Comparison of ENCODE assay signal across 15 cellular contexts in genomic region chr10:124138883-124139348, GRCh38. TPM values are rescaled to one million over a fixed set of nuclear protein-coding genes. Genes with fewer than 3 reads are reported as not detected.
"Had no signal": no experiment of that assay in that cellular context is flagged by ENCODE, and none has a peak within 500 bp of the region (broad histone marks: within the 10 kb centered on the region; RNA-seq: fewer than 3 reads in every experiment).

No MANE protein-coding gene starts in this region.

- H3K27me3 ChIP-seq: cardiac muscle cell, neutrophil, upper lobe of left lung had no signal

- H3K9me3 ChIP-seq: neutrophil had no signal

- H3K27ac ChIP-seq: cardiac muscle cell, dorsolateral prefrontal cortex, neutrophil, upper lobe of left lung had no signal

- H3K9me3 Mint-ChIP-seq: activated CD4-positive, alpha-beta T cell treated with anti-CD3 and anti-CD28 coated beads, Interleukin-2, amount 10 ng/mL, durations not matched to agents 7 days and 5 days; activated naive CD4-positive, alpha-beta T cell treated with anti-CD3 and anti-CD28 coated beads, Interleukin-2, amount 10 ng/mL, durations not matched to agents 7 days and 5 days; activated naive CD8-positive, alpha-beta T cell treated with anti-CD3 and anti-CD28 coated beads, Interleukin-2, amount 50 U/mL, for 24 hours; natural killer cell treated with Interleukin-12 subunit alpha and Interleukin-12 subunit beta and Interleukin-15 and Interleukin-18, amount 100 ng/mL, for 72 hours; stimulated activated naive CD8-positive, alpha-beta T cell treated with anti-CD3 and anti-CD28 coated beads, Interleukin-15, Interleukin-2, amounts not matched to agents 100 ng/mL and 50 ng/mL, for 24 hours had no signal

- ATAC-seq: activated naive CD8-positive, alpha-beta T cell treated with anti-CD3 and anti-CD28 coated beads, Interleukin-2, amount 50 U/mL, for 24 hours; natural killer cell treated with Interleukin-12 subunit alpha and Interleukin-12 subunit beta and Interleukin-15 and Interleukin-18, amount 100 ng/mL, for 72 hours had no signal

- DNase-seq: activated CD4-positive, alpha-beta T cell treated with anti-CD3 and anti-CD28 coated beads, Interleukin-2, amount 10 ng/mL, durations not matched to agents 7 days and 5 days; activated CD8-positive, alpha-beta memory T cell treated with anti-CD3 and anti-CD28 coated beads, Interleukin-2, amount 50 U/mL, for 4 hours; activated effector memory CD4-positive, alpha-beta T cell treated with Interleukin-2 at 50 U/mL for 16 hours; activated naive CD4-positive, alpha-beta T cell treated with anti-CD3 and anti-CD28 coated beads, Interleukin-2, amount 10 ng/mL, durations not matched to agents 7 days and 5 days; activated naive CD8-positive, alpha-beta T cell treated with anti-CD3 and anti-CD28 coated beads, Interleukin-2, amount 50 U/mL, for 24 hours; activated T-cell treated with anti-CD3 and anti-CD28 coated beads, Interleukin-2, amount 50 U/mL, for 48 hours; foreskin melanocyte; T-helper 1 cell; T-helper 9 cell had no signal

- H3K4me3 Mint-ChIP-seq: activated CD4-positive, alpha-beta T cell treated with anti-CD3 and anti-CD28 coated beads, Interleukin-2, amount 10 ng/mL, durations not matched to agents 7 days and 5 days; activated naive CD4-positive, alpha-beta T cell treated with anti-CD3 and anti-CD28 coated beads, Interleukin-2, amount 10 ng/mL, durations not matched to agents 7 days and 5 days; activated naive CD8-positive, alpha-beta T cell treated with anti-CD3 and anti-CD28 coated beads, Interleukin-2, amount 50 U/mL, for 24 hours; natural killer cell treated with Interleukin-12 subunit alpha and Interleukin-12 subunit beta and Interleukin-15 and Interleukin-18, amount 100 ng/mL, for 72 hours; stimulated activated naive CD8-positive, alpha-beta T cell treated with anti-CD3 and anti-CD28 coated beads, Interleukin-15, Interleukin-2, amounts not matched to agents 100 ng/mL and 50 ng/mL, for 24 hours had no signal

- H3K27ac Mint-ChIP-seq: activated CD4-positive, alpha-beta T cell treated with anti-CD3 and anti-CD28 coated beads, Interleukin-2, amount 10 ng/mL, durations not matched to agents 7 days and 5 days; activated naive CD4-positive, alpha-beta T cell treated with anti-CD3 and anti-CD28 coated beads, Interleukin-2, amount 10 ng/mL, durations not matched to agents 7 days and 5 days; activated naive CD8-positive, alpha-beta T cell treated with anti-CD3 and anti-CD28 coated beads, Interleukin-2, amount 50 U/mL, for 24 hours; natural killer cell treated with Interleukin-12 subunit alpha and Interleukin-12 subunit beta and Interleukin-15 and Interleukin-18, amount 100 ng/mL, for 72 hours; stimulated activated naive CD8-positive, alpha-beta T cell treated with anti-CD3 and anti-CD28 coated beads, Interleukin-15, Interleukin-2, amounts not matched to agents 100 ng/mL and 50 ng/mL, for 24 hours had no signal

- H3K36me3 Mint-ChIP-seq: activated naive CD4-positive, alpha-beta T cell treated with anti-CD3 and anti-CD28 coated beads, Interleukin-2, amount 10 ng/mL, durations not matched to agents 7 days and 5 days; natural killer cell treated with Interleukin-12 subunit alpha and Interleukin-12 subunit beta and Interleukin-15 and Interleukin-18, amount 100 ng/mL, for 72 hours had no signal

- H3K36me3 ChIP-seq: cardiac muscle cell, neutrophil, upper lobe of left lung had no signal

- H3K4me1 Mint-ChIP-seq: activated CD4-positive, alpha-beta T cell treated with anti-CD3 and anti-CD28 coated beads, Interleukin-2, amount 10 ng/mL, durations not matched to agents 7 days and 5 days; activated naive CD4-positive, alpha-beta T cell treated with anti-CD3 and anti-CD28 coated beads, Interleukin-2, amount 10 ng/mL, durations not matched to agents 7 days and 5 days; activated naive CD8-positive, alpha-beta T cell treated with anti-CD3 and anti-CD28 coated beads, Interleukin-2, amount 50 U/mL, for 24 hours had no signal

- H3K4me3 ChIP-seq: cardiac muscle cell, dorsolateral prefrontal cortex, upper lobe of left lung had no signal

RNA-seq across cellular contexts. Expression of gene CHST15, which starts 45.5 kb away (rescaled TPM):
- total RNA-seq: activated CD4-positive, alpha-beta T cell treated with anti-CD3 and anti-CD28 coated beads, Interleukin-2, amount 10 ng/mL, durations not matched to agents 7 days and 5 days had no signal
